Comparison of ENCODE assay signal across 9 cellular contexts in the genomic region with DNA sequence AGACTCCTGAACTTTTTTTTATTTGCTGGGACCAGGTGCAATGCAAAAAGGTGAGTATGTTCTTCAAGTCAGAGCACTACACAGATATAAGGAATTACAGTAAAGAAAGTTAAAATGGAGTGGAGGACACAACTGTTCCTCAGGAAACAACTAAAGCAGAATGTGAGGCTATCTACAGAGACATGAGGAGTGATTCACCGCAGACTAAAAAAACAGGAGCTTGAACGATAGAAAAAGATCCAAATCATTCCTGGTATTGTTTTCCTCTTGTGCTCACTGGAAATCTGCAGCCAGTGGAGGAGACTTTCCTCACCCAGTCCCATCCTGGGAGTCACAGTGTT.
DNase-seq lines count a peak whose midpoint lies in the region; ATAC-seq and TF ChIP-seq lines count a peak whose summit lies in the region.
"Had no signal": no experiment of that assay in that cellular context is flagged by ENCODE, and none has a peak within 500 bp of the region (broad histone marks: within the 10 kb centered on the region; RNA-seq: fewer than 3 reads in every experiment).

No MANE protein-coding gene starts in this region.

- H3K36me3 ChIP-seq in cardiac muscle cell (no peaks in the 10 kb centered on the region), vagina (no peaks in the 10 kb centered on the region), testis (ENCODE audit: low read depth, missing control alignments) (no peaks in the 10 kb centered on the region)

- ATAC-seq in Right ventricle myocardium superior (ENCODE audit: poor library complexity) = no peak

- peaks cover 42% of the 10 kb centered on the region for H3K4me1 ChIP-seq in cardiac muscle cell (ENCODE audit: low read depth)
- H3K4me1 ChIP-seq in vagina = peaks cover 23% of the 10 kb centered on the region
- no peaks in the 10 kb centered on the region for H3K4me1 ChIP-seq in testis

- no peak for TF ChIP-seq POLR2A in vagina (IDR thresholded peaks at IDR 0.05)
- TF ChIP-seq POLR2A in testis (IDR thresholded peaks at IDR 0.05) = no peak

- H3K27ac ChIP-seq in cardiac muscle cell (peak overlapping the region; percentile 57), angular gyrus (ENCODE audit: low read depth, low read length) (peak overlapping the region; percentile 24), layer of hippocampus (ENCODE audit: low read depth, low read length) (peak overlapping the region; percentile 16), vagina (peak overlapping the region; percentile 45), testis (no peak overlapping the region)

- TF ChIP-seq CTCF in cardiac muscle cell (IDR thresholded peaks at IDR 0.05; ENCODE audit: low read depth, low read length) = no peak
- no peak for TF ChIP-seq CTCF in vagina (IDR thresholded peaks at IDR 0.05)
- TF ChIP-seq CTCF in testis (IDR thresholded peaks at IDR 0.05) = no peak

- intact Hi-C loops in Right ventricle myocardium superior (cut with DNase I) = no loop called here
- intact Hi-C loops in vagina (cut with DNase I) = no loop called here
- intact Hi-C loops in testis (cut with DNase I; ENCODE audit: low total_unique reads) = no loop called here

- 31 to 57% methylated on average over 2 of the region's 2 CpGs for WGBS in testis, 2 donors

- DNase-seq in cardiac muscle cell (ENCODE audit: low read depth in 1 of 2, low spot score in 1 of 2) (no peak), Right ventricle myocardium superior (no peak), vagina (ENCODE audit: extremely low spot score in 2 of 2) (no peak), testis (no peak)
- no peak for DNase-seq in stimulated activated CD8-positive, alpha-beta memory T cell treated with anti-CD3 and anti-CD28 coated beads, Interleukin-4, amount 100 ng/mL, for 48 hours
- DNase-seq in stimulated activated CD4-positive, alpha-beta T cell treated with anti-CD3 and anti-CD28 coated beads, Interleukin-15, amount 100 ng/mL, for 24 hours = no peak
- DNase-seq: SHP77 treated with DMSO at 0.1 percent for 48 hours had no signal

- H3K4me3 ChIP-seq in cardiac muscle cell (no peak overlapping the region), vagina (no peak overlapping the region), testis (no peak overlapping the region)

- H3K27me3 ChIP-seq in cardiac muscle cell (no peaks in the 10 kb centered on the region), layer of hippocampus (ENCODE audit: control insufficient read depth, insufficient read depth, low read length) (no peaks in the 10 kb centered on the region), vagina (no peaks in the 10 kb centered on the region), testis (no peaks in the 10 kb centered on the region)

- no peaks in the 10 kb centered on the region for H3K9me3 ChIP-seq in cardiac muscle cell (ENCODE audit: low read depth)
- no peaks in the 10 kb centered on the region for H3K9me3 ChIP-seq in vagina
- H3K9me3 ChIP-seq in testis = no peaks in the 10 kb centered on the region

Comparison
In these comparisons a context has a peak if more than half of its experiments do, and no peak if none do; other contexts are left out.
1. H3K27ac ChIP-seq: peak in cardiac muscle cell (single experiment), angular gyrus (single experiment), layer of hippocampus (single experiment) and vagina (single experiment); none in testis (0 of 2).